ENCODE assay signal across 1 cellular context in genomic region chr1:20696397-20697333, GRCh38.
TF ChIP-seq lines count a peak whose summit lies in the region.

No MANE protein-coding gene starts in this region.

TF ChIP-seq in HepG2, 621 proteins besides CTCF, POLR2A, EP300 and RAD21 (continued from another document and continues in another):
- TF ChIP-seq ZNF687 (CRISPR knock-in tag; IDR thresholded peaks at IDR 0.05) = peak; percentile 91
- TF ChIP-seq MIXL1 (CRISPR knock-in tag; IDR thresholded peaks at IDR 0.05) = no peak
- TF ChIP-seq FOSL1 (CRISPR knock-in tag; IDR thresholded peaks at IDR 0.05; ENCODE audit: borderline replicate concordance) = no peak
- peak; percentile 72; the same call in 1 of the 2 replicates for TF ChIP-seq ZNF878 (CRISPR knock-in tag; IDR thresholded peaks at IDR 0.05)
- no peak for TF ChIP-seq NFIB (CRISPR knock-in tag; IDR thresholded peaks at IDR 0.05; ENCODE audit: borderline replicate concordance)
- no peak for TF ChIP-seq SP140L (CRISPR knock-in tag; IDR thresholded peaks at IDR 0.05; ENCODE audit: borderline replicate concordance)
- TF ChIP-seq TRAFD1 (CRISPR knock-in tag; IDR thresholded peaks at IDR 0.05; ENCODE audit: borderline replicate concordance) = no peak
- 0 out of 2 replicates have a peak, but pooled peaks have one; percentile 47 for TF ChIP-seq MXD3 (CRISPR knock-in tag; IDR thresholded peaks at IDR 0.05)
- peak; percentile 60; the same call in 1 of the 2 replicates for TF ChIP-seq ADNP (CRISPR knock-in tag; IDR thresholded peaks at IDR 0.05)
- no peak for TF ChIP-seq SOX6 (IDR thresholded peaks at IDR 0.05)
- TF ChIP-seq SOX6 (CRISPR knock-in tag; IDR thresholded peaks at IDR 0.05) = peak; percentile 38
- TF ChIP-seq JARID2 (CRISPR knock-in tag; IDR thresholded peaks at IDR 0.05; ENCODE audit: insufficient replicate concordance) = no peak
- TF ChIP-seq ZNF30 (CRISPR knock-in tag; IDR thresholded peaks at IDR 0.05) = no peak
- TF ChIP-seq ARID3A (IDR thresholded peaks at IDR 0.05; ENCODE audit: low read depth, low read length) = no peak
- TF ChIP-seq NFYC (CRISPR knock-in tag; IDR thresholded peaks at IDR 0.05) = no peak
- TF ChIP-seq ZNF546 (CRISPR knock-in tag; conservative IDR thresholded peaks at IDR 0.05) = 0 out of 2 replicates have a peak, but pooled peaks have one; percentile 39
- TF ChIP-seq DRAP1 (CRISPR knock-in tag; IDR thresholded peaks at IDR 0.05) = no peak
- no peak for TF ChIP-seq EZH2 (conservative IDR thresholded peaks at IDR 0.05; ENCODE audit: low read depth, low read length)
- TF ChIP-seq ZNF362 (CRISPR knock-in tag; IDR thresholded peaks at IDR 0.05; ENCODE audit: borderline replicate concordance) = no peak
- 0 out of 2 replicates have a peak, but pooled peaks have one; percentile 2 for TF ChIP-seq POGZ (CRISPR knock-in tag; IDR thresholded peaks at IDR 0.05)
- TF ChIP-seq PRDM10 (CRISPR knock-in tag; IDR thresholded peaks at IDR 0.05; ENCODE audit: low read depth) = peak; percentile 59; the same call in 1 of the 2 replicates
- 0 out of 2 replicates have a peak, but pooled peaks have one; percentile 47 for TF ChIP-seq ZSCAN31 (CRISPR knock-in tag; IDR thresholded peaks at IDR 0.05; ENCODE audit: low read depth)
- no peak for TF ChIP-seq RERE (CRISPR knock-in tag; IDR thresholded peaks at IDR 0.05; ENCODE audit: low read depth)
- TF ChIP-seq MTF2 (CRISPR knock-in tag; IDR thresholded peaks at IDR 0.05; ENCODE audit: borderline replicate concordance) = no peak
- TF ChIP-seq SNAPC5 (CRISPR knock-in tag; IDR thresholded peaks at IDR 0.05; ENCODE audit: borderline replicate concordance) = no peak
- no peak for TF ChIP-seq TEAD2 (CRISPR knock-in tag; IDR thresholded peaks at IDR 0.05)
- 0 out of 2 replicates have a peak, but pooled peaks have one; percentile 57 for TF ChIP-seq ZSCAN29 (CRISPR knock-in tag; conservative IDR thresholded peaks at IDR 0.05)
- TF ChIP-seq ZNF547 (CRISPR knock-in tag; IDR thresholded peaks at IDR 0.05) = peak; percentile 82
- no peak for TF ChIP-seq ZSCAN9 (CRISPR knock-in tag; IDR thresholded peaks at IDR 0.05; ENCODE audit: borderline replicate concordance)
- peak; percentile 62 for TF ChIP-seq SAP130 (CRISPR knock-in tag; IDR thresholded peaks at IDR 0.05; ENCODE audit: low read depth)
- TF ChIP-seq POLR2AphosphoS2 (IDR thresholded peaks at IDR 0.05; ENCODE audit: low read depth, low read length) = no peak
- TF ChIP-seq ATF7 (IDR thresholded peaks at IDR 0.05) = no peak
- no peak for TF ChIP-seq ATF7 (CRISPR knock-in tag; IDR thresholded peaks at IDR 0.05)
- TF ChIP-seq ZNF18 (CRISPR knock-in tag; IDR thresholded peaks at IDR 0.05; ENCODE audit: insufficient replicate concordance) = no peak
- TF ChIP-seq ZNF343 (CRISPR knock-in tag; IDR thresholded peaks at IDR 0.05) = no peak
- no peak for TF ChIP-seq ZNF652 (CRISPR knock-in tag; IDR thresholded peaks at IDR 0.05; ENCODE audit: borderline replicate concordance, low read depth)
- TF ChIP-seq ZNF768 (CRISPR knock-in tag; IDR thresholded peaks at IDR 0.05) = peak; percentile 92
- TF ChIP-seq CENPBD1 (CRISPR knock-in tag; IDR thresholded peaks at IDR 0.05; ENCODE audit: borderline replicate concordance, low read depth) = no peak
- TF ChIP-seq RXRA (CRISPR knock-in tag; IDR thresholded peaks at IDR 0.05) = 0 out of 2 replicates have a peak, but pooled peaks have one; percentile 18
